In genomic region chr2:112807233-112807807, GRCh38 we compare ENCODE assay signal across 1 cellular context.
TF ChIP-seq lines count a peak whose summit lies in the region.

No MANE protein-coding gene starts in this region.

TF ChIP-seq in GM12878, 131 proteins besides CTCF, POLR2A, EP300 and RAD21:
- no peak for TF ChIP-seq BACH1 (IDR thresholded peaks at IDR 0.05; ENCODE audit: borderline replicate concordance)
- no peak for TF ChIP-seq NFIC (IDR thresholded peaks at IDR 0.05; ENCODE audit: low read depth, low read length)
- TF ChIP-seq USF1 (IDR thresholded peaks at IDR 0.05; ENCODE audit: borderline replicate concordance, extremely low read length, insufficient read depth, low read depth, low read length), result no peak
- peak; percentile 44; the same call in 1 of the 2 replicates for TF ChIP-seq CBX5 (IDR thresholded peaks at IDR 0.05; ENCODE audit: low read depth)
- no peak for TF ChIP-seq HCFC1 (IDR thresholded peaks at IDR 0.05; ENCODE audit: low read length)
